Comparison of ENCODE assay signal across 8 cellular contexts in genomic region chr20:41618807-41619294, GRCh38. TPM values are rescaled to one million over a fixed set of nuclear protein-coding genes. Genes with fewer than 3 reads are reported as not detected.
A peak's percentile ranks its signal among the peaks of the same experiment; 100 is the strongest.
DNase-seq lines count a peak whose midpoint lies in the region; ATAC-seq, FAIRE-seq and TF ChIP-seq lines count a peak whose summit lies in the region.

No MANE protein-coding gene starts in this region.

- H3K27ac ChIP-seq in AG04450 (ENCODE audit: low read depth, low read length) (no peak overlapping the region), GM23248 (no peak overlapping the region), SK-N-MC (no peak overlapping the region), pancreas (peak overlapping the region in 2 of 4 donors; percentile 30 to 65)

- 11 to 12% methylated on average over 24 to 30 of the region's 30 CpGs for WGBS in GM23248 (ENCODE audit: low coverage in 1 of 2, low lambda C conversion rate in 2 of 2, missing lambda C conversion rate in 2 of 2), 2 experiments
- 3% methylated on average over 27 to 30 of the region's 30 CpGs for WGBS in pancreas, 2 donors

- H3K9ac ChIP-seq in GM23248 (peak overlapping the region; percentile 63), SK-N-MC (ENCODE audit: insufficient read length) (peak overlapping the region; percentile 5)

- ATAC-seq in pancreas (peak; percentile 1 to 14 (median 6)), GM18867 (IDR thresholded peaks at IDR 0.05; ENCODE audit: unreplicated experiment) (no peak)

- in situ Hi-C loops in GM23248 (cut with MboI), result no loop called here
- in situ Hi-C loops in GM13976 (cut with MboI; ENCODE audit: low sequenced_read_pairs, unreplicated experiment), result no loop called here

- intact Hi-C loops in pancreas (cut with DNase I), result no loop called here

- no peak for TF ChIP-seq CTCF in AG04450 (IDR thresholded peaks at IDR 0.05; ENCODE audit: low read depth, low read length)
- no peak for TF ChIP-seq CTCF in fibroblast of pulmonary artery (IDR thresholded peaks at IDR 0.05; ENCODE audit: low read length, missing control alignments)
- no peak for TF ChIP-seq CTCF in pancreas (IDR thresholded peaks at IDR 0.05)
- TF ChIP-seq CTCF in GM13976 (IDR thresholded peaks at IDR 0.05; ENCODE audit: borderline replicate concordance, control extremely low read depth, extremely low read depth, insufficient read depth, missing control alignments), result no peak

- no peak for FAIRE-seq in pancreas (lab: Jason Lieb, UNC)

- peak overlapping the region; percentile 63 for H3K4me3 ChIP-seq in AG04450 (ENCODE audit: low read depth, low read length)
- peak overlapping the region; percentile 87 for H3K4me3 ChIP-seq in GM23248
- H3K4me3 ChIP-seq in SK-N-MC, result peak overlapping the region; percentile 88
- peak overlapping the region; percentile 80 for H3K4me3 ChIP-seq in fibroblast of pulmonary artery (replicated peaks; ENCODE audit: low read depth, low read length)
- peak overlapping the region; percentile 60 to 95 (median 67) for H3K4me3 ChIP-seq in pancreas

- peaks cover 16% of the 10 kb centered on the region for H3F3A ChIP-seq in GM23248 (ENCODE audit: insufficient read depth)

- peak overlapping the region; percentile 77 for H2AFZ ChIP-seq in GM23248

- H3K27me3 ChIP-seq in AG04450 (ENCODE audit: control insufficient read depth, insufficient read depth, low read length), result no peaks in the 10 kb centered on the region
- H3K27me3 ChIP-seq in GM23248 (replicated peaks; ENCODE audit: insufficient read depth), result no peaks in the 10 kb centered on the region
- H3K27me3 ChIP-seq in pancreas, result no peaks in the 10 kb centered on the region

- H3K4me1 ChIP-seq in GM23248 (ENCODE audit: insufficient read depth), result peaks cover 19% of the 10 kb centered on the region
- H3K4me1 ChIP-seq in pancreas, result peaks cover 16 to 19% (median 19%) of the 10 kb centered on the region in 3 donors

- DNase-seq in AG04450 (ENCODE audit: low read depth, low spot score) (no peak), GM23248 (peak; percentile 47), SK-N-MC (ENCODE audit: low read depth, low spot score) (no peak), fibroblast of pulmonary artery (ENCODE audit: low read depth) (no peak), pancreas (no peak), GM13976 (ENCODE audit: low spot score) (no peak), GDM1 (lab: John Stamatoyannopoulos, UW) (no peak)

- POLR2A ChIA-PET in AG04450 (lab: Yijun Ruan, JAX), result interaction anchor here (0.6 to 1.2 kb wide), 5 partner anchors 10 to 162 kb away, joined by 3 to 7 read pairs (median 4); no protein-coding TSS in a partner anchor

- H3K9me3 ChIP-seq in AG04450 (ENCODE audit: control insufficient read depth, insufficient read depth, low read length) (no peaks in the 10 kb centered on the region; the same call in 1 of the 2 replicates), GM23248 (ENCODE audit: low read depth) (no peaks in the 10 kb centered on the region), SK-N-MC (ENCODE audit: low read depth, low read length) (no peaks in the 10 kb centered on the region), pancreas (no peaks in the 10 kb centered on the region)

- H3K4me2 ChIP-seq in GM23248 (ENCODE audit: unreplicated experiment), result peak overlapping the region; percentile 59

- CTCF ChIA-PET in AG04450 (lab: Charles Lee), result no interaction called here

- H4K20me1 ChIP-seq in GM23248 (ENCODE audit: insufficient read depth), result peaks cover 9% of the 10 kb centered on the region

- peaks cover 38% of the 10 kb centered on the region for H3K79me2 ChIP-seq in GM23248 (ENCODE audit: insufficient read depth)

- H3K9me2 ChIP-seq in GM23248 (ENCODE audit: insufficient read depth), result no peaks in the 10 kb centered on the region

- H3K36me3 ChIP-seq in GM23248 (ENCODE audit: low read depth), result no peaks in the 10 kb centered on the region
- no peaks in the 10 kb centered on the region for H3K36me3 ChIP-seq in SK-N-MC (ENCODE audit: insufficient read depth, low read length)
- H3K36me3 ChIP-seq in pancreas, result no peaks in the 10 kb centered on the region

RNA-seq across cellular contexts. Expression of gene CHD6, which starts 0.7 kb away (rescaled TPM):
- polyA plus RNA-seq in AG04450 (2011; rRNA removed), result 18.3 and 21.7 TPM in 2 replicates
- 48.0 and 54.3 TPM in 2 replicates for polyA minus RNA-seq in AG04450 (2011; rRNA and poly(A)+ RNA removed)
- 12.6 and 12.9 TPM in 2 replicates for total RNA-seq in GM23248 (2014; rRNA removed; shearing (Covaris generic))
- 24.0 and 24.9 TPM in 2 replicates for polyA plus RNA-seq in GM23248 (2016; fragmentation: Nextera tagmentation; extraction: Ambion mirVana)
- 10 to 100 TPM; 14.7 to 32.6 (median 20.4) TPM for total RNA-seq in pancreas
- 10 to 100 TPM in 1 of 2 donors, 1 to 10 TPM in 1; 9.8 to 12.2 TPM for polyA plus RNA-seq in pancreas
